Comparison of ENCODE assay signal across 27 cellular contexts in the genomic region with DNA sequence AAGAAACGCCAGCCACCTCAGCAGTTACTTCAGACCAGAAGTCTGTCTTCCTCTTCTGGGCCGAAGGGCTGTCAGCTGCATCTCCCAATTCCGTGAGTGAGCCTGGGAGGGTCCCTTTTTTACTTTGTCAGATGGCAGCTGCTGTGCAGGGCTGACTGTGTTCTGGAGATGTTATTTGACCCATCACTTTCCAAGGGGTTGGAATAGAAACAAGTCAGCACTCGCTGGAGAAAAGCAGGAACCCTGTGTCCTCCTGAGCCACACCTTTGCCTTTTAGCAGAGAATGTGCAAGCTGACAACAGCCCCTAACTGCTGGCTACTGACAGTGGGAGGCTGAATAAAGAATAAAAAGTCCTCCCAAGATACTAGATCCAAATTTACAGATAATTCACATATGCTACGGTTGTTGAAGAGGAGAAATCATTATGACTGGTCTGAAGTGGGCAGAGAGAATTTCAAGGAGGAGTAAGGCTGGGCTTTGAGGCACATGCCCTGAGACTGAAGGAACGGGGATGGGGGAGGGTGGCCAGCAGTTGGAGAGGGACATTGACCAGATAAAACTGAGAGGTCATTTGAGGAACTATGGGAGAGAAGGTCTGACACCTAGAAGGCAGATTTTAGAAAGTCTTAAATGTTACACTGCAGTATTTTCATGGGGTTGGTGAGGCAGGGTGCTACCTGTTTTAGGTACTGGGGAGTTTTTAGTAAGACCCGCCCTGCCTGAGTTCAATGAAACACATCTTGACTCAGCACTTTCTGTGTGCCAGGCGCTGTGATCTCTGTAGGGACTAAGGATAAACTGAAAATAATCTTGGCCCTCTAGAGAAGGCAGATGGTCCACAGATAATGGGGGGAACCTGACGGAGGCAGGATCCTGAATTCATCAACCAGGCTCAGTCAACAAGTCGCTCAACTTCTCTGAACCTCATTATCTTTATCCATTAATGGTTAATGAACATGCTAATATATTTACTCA. TPM values are rescaled to one million over a fixed set of nuclear protein-coding genes. Genes with fewer than 3 reads are reported as not detected.
DNase-seq lines count a peak whose midpoint lies in the region; TF ChIP-seq lines count a peak whose summit lies in the region.
"Had no signal": no experiment of that assay in that cellular context is flagged by ENCODE, and none has a peak within 500 bp of the region (broad histone marks: within the 10 kb centered on the region; RNA-seq: fewer than 3 reads in every experiment).

No MANE protein-coding gene starts in this region.

- no peaks in the 10 kb centered on the region for H3K9me3 Mint-ChIP-seq in dendritic cell treated with granulocyte-macrophage colony-stimulating factor and Interleukin-4, amounts not matched to agents 40 ng/mL and 50 ng/mL, for 4 days
- no peaks in the 10 kb centered on the region for H3K9me3 Mint-ChIP-seq in nephron
- H3K9me3 Mint-ChIP-seq in activated T-helper 1 cell treated with anti-CD3 and anti-CD28 coated beads, Interleukin-12 subunit alpha, Interleukin-12 subunit beta, Interleukin-2, Interleukin-4 antibody, amounts not matched to agents 30 ng/mL and 10 ng/mL and 1 ng/mL, durations not matched to agents 14 hours and 24 hours and 36 hours, result no peaks in the 10 kb centered on the region
- H3K9me3 Mint-ChIP-seq: activated CD4-positive, alpha-beta memory T cell treated with anti-CD3 and anti-CD28 coated beads for 36 hours; activated naive CD4-positive, alpha-beta T cell treated with anti-CD3 and anti-CD28 coated beads, Interleukin-2, amount 50 U/mL, for 24 hours; effector memory CD8-positive, alpha-beta T cell; immature natural killer cell; neural crest cell; stimulated activated naive CD8-positive, alpha-beta T cell treated with anti-CD3 and anti-CD28 coated beads, Interleukin-15, Interleukin-2, amounts not matched to agents 100 ng/mL and 50 ng/mL, for 24 hours had no signal

- POLR2A ChIA-PET in GM10248 (lab: Yijun Ruan, JAX), result no interaction called here

- H2AFZ ChIP-seq in osteoblast (ENCODE audit: low read length), result no peak overlapping the region

- intact Hi-C loops in dendritic cell treated with granulocyte-macrophage colony-stimulating factor and Interleukin-4, amounts not matched to agents 40 ng/mL and 50 ng/mL, for 4 days (cut with micrococcal nuclease), result no loop called here
- intact Hi-C loops in activated T-helper 1 cell treated with anti-CD3 and anti-CD28 coated beads, Interleukin-12 subunit alpha, Interleukin-12 subunit beta, Interleukin-2, Interleukin-4 antibody, amounts not matched to agents 30 ng/mL and 10 ng/mL and 1 ng/mL, durations not matched to agents 14 hours and 24 hours and 36 hours (cut with micrococcal nuclease), result no loop called here

- no peak overlapping the region for H3K4me3 ChIP-seq in osteoblast (ENCODE audit: insufficient read depth, low read length)
- H3K4me3 ChIP-seq: left ventricle myocardium inferior, tibial nerve had no signal

- peak; percentile 47 for DNase-seq in DMS79 (lab: John Stamatoyannopoulos, UW)
- DNase-seq in NCI-H2171 treated with DMSO at 0.1 percent for 48 hours (lab: John Stamatoyannopoulos, UW), result peak; percentile 80
- no peak for DNase-seq in activated CD4-positive, alpha-beta T cell treated with anti-CD3 and anti-CD28 coated beads, Interleukin-2, amount 50 U/mL, for 1 hour
- no peak for DNase-seq in osteoblast (ENCODE audit: insufficient read length, low spot score, missing footprints)
- no peak for DNase-seq in activated T-helper 1 cell treated with anti-CD3 and anti-CD28 coated beads, Interleukin-12 subunit alpha, Interleukin-12 subunit beta, Interleukin-2, Interleukin-4 antibody, amounts not matched to agents 30 ng/mL and 10 ng/mL and 1 ng/mL, durations not matched to agents 14 hours and 24 hours and 36 hours (ENCODE audit: low spot score)
- DNase-seq in GM10248 (ENCODE audit: extremely low spot score), result no peak
- DNase-seq: activated CD4-positive, alpha-beta memory T cell treated with anti-CD3 and anti-CD28 coated beads for 36 hours; activated T-cell treated with anti-CD3 and anti-CD28 coated beads, Interleukin-2, amount 50 U/mL, for 1 hour; DMS53; effector memory CD8-positive, alpha-beta T cell; immature natural killer cell; Kasumi-1; left ventricle myocardium inferior; NCI-H774; PC-3; SIG-M5; small intestine; stimulated activated CD4-positive, alpha-beta T cell treated with anti-CD3 and anti-CD28 coated beads, Interleukin-2, amount 100 ng/mL, for 48 hours; T-helper 1 cell had no signal

- no peak overlapping the region for H3K27ac ChIP-seq in osteoblast (ENCODE audit: low read depth, low read length)
- H3K27ac ChIP-seq: left ventricle myocardium inferior, tibial nerve had no signal

- no peaks in the 10 kb centered on the region for H3K79me2 ChIP-seq in osteoblast (ENCODE audit: insufficient read depth, low read length)

- H3K36me3 Mint-ChIP-seq in dendritic cell treated with granulocyte-macrophage colony-stimulating factor and Interleukin-4, amounts not matched to agents 40 ng/mL and 50 ng/mL, for 4 days (ENCODE audit: low read depth), result peaks cover 58% of the 10 kb centered on the region
- peaks cover 40% of the 10 kb centered on the region for H3K36me3 Mint-ChIP-seq in nephron (ENCODE audit: low read depth)
- H3K36me3 Mint-ChIP-seq in activated T-helper 1 cell treated with anti-CD3 and anti-CD28 coated beads, Interleukin-12 subunit alpha, Interleukin-12 subunit beta, Interleukin-2, Interleukin-4 antibody, amounts not matched to agents 30 ng/mL and 10 ng/mL and 1 ng/mL, durations not matched to agents 14 hours and 24 hours and 36 hours (ENCODE audit: low read depth), result peaks cover 16% of the 10 kb centered on the region

- peak overlapping the region; percentile 23 for H3K27ac Mint-ChIP-seq in dendritic cell treated with granulocyte-macrophage colony-stimulating factor and Interleukin-4, amounts not matched to agents 40 ng/mL and 50 ng/mL, for 4 days
- peak overlapping the region in 2 of 3 experiments; percentile 20 to 40 for H3K27ac Mint-ChIP-seq in nephron
- no peak overlapping the region for H3K27ac Mint-ChIP-seq in activated T-helper 1 cell treated with anti-CD3 and anti-CD28 coated beads, Interleukin-12 subunit alpha, Interleukin-12 subunit beta, Interleukin-2, Interleukin-4 antibody, amounts not matched to agents 30 ng/mL and 10 ng/mL and 1 ng/mL, durations not matched to agents 14 hours and 24 hours and 36 hours
- H3K27ac Mint-ChIP-seq: activated CD4-positive, alpha-beta memory T cell treated with anti-CD3 and anti-CD28 coated beads for 36 hours; activated naive CD4-positive, alpha-beta T cell treated with anti-CD3 and anti-CD28 coated beads, Interleukin-2, amount 50 U/mL, for 24 hours; immature natural killer cell; stimulated activated naive CD8-positive, alpha-beta T cell treated with anti-CD3 and anti-CD28 coated beads, Interleukin-15, Interleukin-2, amounts not matched to agents 100 ng/mL and 50 ng/mL, for 24 hours had no signal

- H3K4me1 Mint-ChIP-seq in dendritic cell treated with granulocyte-macrophage colony-stimulating factor and Interleukin-4, amounts not matched to agents 40 ng/mL and 50 ng/mL, for 4 days (ENCODE audit: low read depth), result peaks cover 16% of the 10 kb centered on the region
- H3K4me1 Mint-ChIP-seq in nephron, result peaks cover 35% of the 10 kb centered on the region
- peaks cover 6% of the 10 kb centered on the region for H3K4me1 Mint-ChIP-seq in activated T-helper 1 cell treated with anti-CD3 and anti-CD28 coated beads, Interleukin-12 subunit alpha, Interleukin-12 subunit beta, Interleukin-2, Interleukin-4 antibody, amounts not matched to agents 30 ng/mL and 10 ng/mL and 1 ng/mL, durations not matched to agents 14 hours and 24 hours and 36 hours (ENCODE audit: low read depth)
- H3K4me1 Mint-ChIP-seq: activated naive CD4-positive, alpha-beta T cell treated with anti-CD3 and anti-CD28 coated beads, Interleukin-2, amount 50 U/mL, for 24 hours; CD4-positive, CD25-positive, alpha-beta regulatory T cell; neural crest cell had no signal

- no peaks in the 10 kb centered on the region for H4K20me1 ChIP-seq in osteoblast (ENCODE audit: insufficient read depth, low read length)

- no peaks in the 10 kb centered on the region for H3K27me3 ChIP-seq in osteoblast (ENCODE audit: insufficient read depth, low read length)
- H3K27me3 ChIP-seq: tibial nerve had no signal

- H3K27me3 Mint-ChIP-seq in dendritic cell treated with granulocyte-macrophage colony-stimulating factor and Interleukin-4, amounts not matched to agents 40 ng/mL and 50 ng/mL, for 4 days, result no peaks in the 10 kb centered on the region
- H3K27me3 Mint-ChIP-seq in nephron (ENCODE audit: low read depth), result no peaks in the 10 kb centered on the region
- H3K27me3 Mint-ChIP-seq in activated T-helper 1 cell treated with anti-CD3 and anti-CD28 coated beads, Interleukin-12 subunit alpha, Interleukin-12 subunit beta, Interleukin-2, Interleukin-4 antibody, amounts not matched to agents 30 ng/mL and 10 ng/mL and 1 ng/mL, durations not matched to agents 14 hours and 24 hours and 36 hours (ENCODE audit: insufficient read depth), result no peaks in the 10 kb centered on the region
- H3K27me3 Mint-ChIP-seq: activated CD4-positive, alpha-beta memory T cell treated with anti-CD3 and anti-CD28 coated beads for 36 hours; activated naive CD4-positive, alpha-beta T cell treated with anti-CD3 and anti-CD28 coated beads, Interleukin-2, amount 50 U/mL, for 24 hours; CD4-positive, CD25-positive, alpha-beta regulatory T cell; effector memory CD8-positive, alpha-beta T cell; stimulated activated naive CD8-positive, alpha-beta T cell treated with anti-CD3 and anti-CD28 coated beads, Interleukin-15, Interleukin-2, amounts not matched to agents 100 ng/mL and 50 ng/mL, for 24 hours had no signal

- CTCF ChIA-PET in GM10248 (lab: Yijun Ruan, JAX), result no interaction called here

- no peak overlapping the region for H3K4me3 Mint-ChIP-seq in dendritic cell treated with granulocyte-macrophage colony-stimulating factor and Interleukin-4, amounts not matched to agents 40 ng/mL and 50 ng/mL, for 4 days
- H3K4me3 Mint-ChIP-seq in nephron, result no peak overlapping the region
- H3K4me3 Mint-ChIP-seq in activated T-helper 1 cell treated with anti-CD3 and anti-CD28 coated beads, Interleukin-12 subunit alpha, Interleukin-12 subunit beta, Interleukin-2, Interleukin-4 antibody, amounts not matched to agents 30 ng/mL and 10 ng/mL and 1 ng/mL, durations not matched to agents 14 hours and 24 hours and 36 hours, result no peak overlapping the region
- H3K4me3 Mint-ChIP-seq: activated CD4-positive, alpha-beta memory T cell treated with anti-CD3 and anti-CD28 coated beads for 36 hours; activated naive CD4-positive, alpha-beta T cell treated with anti-CD3 and anti-CD28 coated beads, Interleukin-2, amount 50 U/mL, for 24 hours; CD4-positive, CD25-positive, alpha-beta regulatory T cell; effector memory CD8-positive, alpha-beta T cell; immature natural killer cell; neural crest cell; stimulated activated naive CD8-positive, alpha-beta T cell treated with anti-CD3 and anti-CD28 coated beads, Interleukin-15, Interleukin-2, amounts not matched to agents 100 ng/mL and 50 ng/mL, for 24 hours had no signal

- TF ChIP-seq CTCF in nephron (IDR thresholded peaks at IDR 0.05; ENCODE audit: unreplicated experiment in 3 of 3) (no peak), osteoblast (IDR thresholded peaks at IDR 0.05; ENCODE audit: extremely low read depth, low read depth, low read length) (no peak), GM10248 (IDR thresholded peaks at IDR 0.05; ENCODE audit: control extremely low read depth, extremely low read depth, low read depth, missing control alignments) (no peak)

- H3K4me1 ChIP-seq in osteoblast (ENCODE audit: insufficient read depth, low read length), result peaks cover 9% of the 10 kb centered on the region
- H3K4me1 ChIP-seq: left ventricle myocardium inferior, tibial nerve had no signal

- no peaks in the 10 kb centered on the region for H3K9me3 ChIP-seq in osteoblast (ENCODE audit: low read depth, low read length)
- H3K9me3 ChIP-seq: left ventricle myocardium inferior, tibial nerve had no signal

- no peak overlapping the region for H3K4me2 ChIP-seq in osteoblast (ENCODE audit: insufficient read depth, low read length)

- peaks cover 16% of the 10 kb centered on the region for H3K36me3 ChIP-seq in osteoblast (ENCODE audit: insufficient read depth, low read length)

RNA-seq across cellular contexts. Expression of gene FAM234B, which starts 27.4 kb away (rescaled TPM):
- 3.3 and 5.6 TPM in 2 replicates for total RNA-seq in osteoblast
- total RNA-seq in activated T-helper 1 cell treated with anti-CD3 and anti-CD28 coated beads, Interleukin-12 subunit alpha, Interleukin-12 subunit beta, Interleukin-2, Interleukin-4 antibody, amounts not matched to agents 30 ng/mL and 10 ng/mL and 1 ng/mL, durations not matched to agents 14 hours and 24 hours and 36 hours, result 6.0 and 6.6 TPM in 2 replicates

RNA-seq across cellular contexts. Expression of gene GSG1, which starts 31.9 kb away (rescaled TPM):
- 0.29 and 0.36 TPM in 2 replicates for total RNA-seq in osteoblast
- not detected in 2 replicates for total RNA-seq in activated T-helper 1 cell treated with anti-CD3 and anti-CD28 coated beads, Interleukin-12 subunit alpha, Interleukin-12 subunit beta, Interleukin-2, Interleukin-4 antibody, amounts not matched to agents 30 ng/mL and 10 ng/mL and 1 ng/mL, durations not matched to agents 14 hours and 24 hours and 36 hours
- total RNA-seq: activated CD4-positive, alpha-beta memory T cell treated with anti-CD3 and anti-CD28 coated beads for 36 hours; CD4-positive, CD25-positive, alpha-beta regulatory T cell; left ventricle myocardium inferior; neural crest cell; pulmonary artery endothelial cell; tibial nerve had no signal

Comparison
In these comparisons a context has a peak if more than half of its experiments do, and no peak if none do; other contexts are left out.
1. DNase-seq: peak in DMS79 (single experiment) and NCI-H2171 treated with DMSO at 0.1 percent for 48 hours (single experiment); none in activated CD4-positive, alpha-beta T cell treated with anti-CD3 and anti-CD28 coated beads, Interleukin-2, amount 50 U/mL, for 1 hour (single experiment), osteoblast (single experiment), activated T-helper 1 cell treated with anti-CD3 and anti-CD28 coated beads, Interleukin-12 subunit alpha, Interleukin-12 subunit beta, Interleukin-2, Interleukin-4 antibody, amounts not matched to agents 30 ng/mL and 10 ng/mL and 1 ng/mL, durations not matched to agents 14 hours and 24 hours and 36 hours (single experiment) and GM10248 (single experiment).